In the genomic region with DNA sequence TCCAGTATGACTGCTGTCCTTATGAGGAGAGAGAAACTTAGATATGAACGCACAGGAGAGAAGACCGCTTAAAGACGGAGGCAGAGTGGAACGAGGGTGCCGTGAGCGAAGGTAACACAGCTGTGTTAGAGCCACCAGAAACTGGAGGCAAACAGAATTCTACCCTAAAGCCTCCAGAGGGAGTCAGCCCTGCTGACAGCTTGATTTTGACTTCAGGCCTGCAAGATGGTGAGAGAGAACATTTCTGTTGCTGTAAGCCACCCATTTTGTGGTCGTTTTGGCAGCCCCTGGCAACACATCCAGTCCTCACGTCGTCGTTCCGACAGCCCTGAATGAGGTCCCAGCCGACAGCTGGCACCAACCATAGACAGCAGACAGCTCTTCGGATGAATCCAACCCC, we compare ENCODE assay signal across 20 cellular contexts. TPM values are rescaled to one million over a fixed set of nuclear protein-coding genes. Genes with fewer than 3 reads are reported as not detected.
DNase-seq lines count a peak whose midpoint lies in the region; ATAC-seq and TF ChIP-seq lines count a peak whose summit lies in the region.
"Had no signal": no experiment of that assay in that cellular context is flagged by ENCODE, and none has a peak within 500 bp of the region (broad histone marks: within the 10 kb centered on the region; RNA-seq: fewer than 3 reads in every experiment).

No MANE protein-coding gene starts in this region.

- peaks cover 16% of the 10 kb centered on the region for H4K20me1 ChIP-seq in osteoblast (ENCODE audit: insufficient read depth, low read length)

- TF ChIP-seq CTCF in chondrocyte (IDR thresholded peaks at IDR 0.05), result peak; percentile 21
- no peak for TF ChIP-seq CTCF in osteoblast (IDR thresholded peaks at IDR 0.05; ENCODE audit: extremely low read depth, low read depth, low read length)

- H3K36me3 Mint-ChIP-seq in chondrocyte (ENCODE audit: low read depth), result no peaks in the 10 kb centered on the region
- H3K36me3 Mint-ChIP-seq in effector memory CD8-positive, alpha-beta T cell (ENCODE audit: insufficient read depth), result peaks cover 21% of the 10 kb centered on the region

- H3K27me3 Mint-ChIP-seq in chondrocyte (ENCODE audit: low read depth), result no peaks in the 10 kb centered on the region
- H3K27me3 Mint-ChIP-seq in effector memory CD8-positive, alpha-beta T cell, result no peaks in the 10 kb centered on the region
- H3K27me3 Mint-ChIP-seq: CD4-positive, alpha-beta T cell had no signal

- H3K4me3 Mint-ChIP-seq in chondrocyte (ENCODE audit: unreplicated experiment), result no peak overlapping the region
- H3K4me3 Mint-ChIP-seq in effector memory CD8-positive, alpha-beta T cell, result no peak overlapping the region

- no peak overlapping the region for H3K4me2 ChIP-seq in osteoblast (ENCODE audit: insufficient read depth, low read length)

- H3K4me1 ChIP-seq in osteoblast (ENCODE audit: insufficient read depth, low read length), result peaks cover 15% of the 10 kb centered on the region

- no peaks in the 10 kb centered on the region for H3K9me3 ChIP-seq in osteoblast (ENCODE audit: low read depth, low read length)
- H3K9me3 ChIP-seq: Caco-2 had no signal

- H2AFZ ChIP-seq in osteoblast (ENCODE audit: low read length), result no peak overlapping the region

- no peaks in the 10 kb centered on the region for H3K36me3 ChIP-seq in osteoblast (ENCODE audit: insufficient read depth, low read length)

- peak; percentile 47 for DNase-seq in DMS 273 (lab: John Stamatoyannopoulos, UW; ENCODE audit: unreplicated experiment)
- DNase-seq in DMS 273 treated with DMSO at 0.1 percent for 48 hours (lab: John Stamatoyannopoulos, UW), result no peak
- peak; percentile 51 for DNase-seq in NAMALWA (ENCODE audit: low spot score)
- no peak for DNase-seq in chondrocyte (ENCODE audit: low spot score)
- peak; percentile 61 for DNase-seq in osteoblast (ENCODE audit: insufficient read length, low spot score, missing footprints)
- DNase-seq in NCI-H2029 (lab: John Stamatoyannopoulos, UW), result no peak
- DNase-seq in effector memory CD8-positive, alpha-beta T cell, result no peak
- DNase-seq: Caco-2; CD4-positive, alpha-beta T cell; GF-D8; MV-4-11; NCI-H1417 treated with DMSO at 0.1 percent for 48 hours; NCI-H1930; NCI-H2171; NCI-H510A; NCI-H748 treated with DMSO at 0.1 percent for 48 hours; NK-92 treated with Interleukin-12 subunit alpha and Interleukin-12 subunit beta, amount 100 ng/mL, for 24 hours; PC-3 had no signal

- H3K4me1 Mint-ChIP-seq in chondrocyte (ENCODE audit: low read depth), result peaks cover 11% of the 10 kb centered on the region
- H3K4me1 Mint-ChIP-seq in effector memory CD8-positive, alpha-beta T cell (ENCODE audit: low read depth in 2 of 2), result peaks cover 10 to 11% of the 10 kb centered on the region in 2 donors

- no peak overlapping the region for H3K27ac ChIP-seq in osteoblast (ENCODE audit: low read depth, low read length)

- ATAC-seq in GM18498 (IDR thresholded peaks at IDR 0.05; ENCODE audit: unreplicated experiment), result no peak
- ATAC-seq in effector memory CD8-positive, alpha-beta T cell (replicated peaks), result no peak
- ATAC-seq: GM12878, PC-3 had no signal

- H3K4me3 ChIP-seq in osteoblast (ENCODE audit: insufficient read depth, low read length), result no peak overlapping the region
- H3K4me3 ChIP-seq: GM12878 had no signal

- H3K27me3 ChIP-seq in osteoblast (ENCODE audit: insufficient read depth, low read length), result peaks cover 4% of the 10 kb centered on the region

- H3K79me2 ChIP-seq in osteoblast (ENCODE audit: insufficient read depth, low read length), result peaks cover 3% of the 10 kb centered on the region

- H3K9me3 Mint-ChIP-seq in chondrocyte (ENCODE audit: low read depth), result no peaks in the 10 kb centered on the region
- no peaks in the 10 kb centered on the region for H3K9me3 Mint-ChIP-seq in effector memory CD8-positive, alpha-beta T cell
- H3K9me3 Mint-ChIP-seq: CD4-positive, alpha-beta T cell had no signal

- H3K27ac Mint-ChIP-seq in chondrocyte (ENCODE audit: unreplicated experiment), result no peak overlapping the region
- H3K27ac Mint-ChIP-seq in effector memory CD8-positive, alpha-beta T cell, result no peak overlapping the region
- H3K27ac Mint-ChIP-seq: CD4-positive, alpha-beta T cell had no signal

RNA-seq across cellular contexts. Expression of a gene that starts 2.8 kb away (rescaled TPM):
- total RNA-seq in chondrocyte, result 7.0 to 10.3 TPM (median 9.3 TPM) in 3 replicates
- 12.1 and 14.8 TPM in 2 replicates for total RNA-seq in osteoblast

RNA-seq across cellular contexts. Expression of a gene that starts 16.4 kb away (rescaled TPM):
- total RNA-seq in chondrocyte, result 20.3 to 26.6 TPM (median 20.4 TPM) in 3 replicates
- 13.3 and 14.5 TPM in 2 replicates for total RNA-seq in osteoblast

RNA-seq across cellular contexts. Expression of a gene that starts 17.1 kb away (rescaled TPM):
- total RNA-seq in chondrocyte (16.2 to 23.0 TPM (median 17.4 TPM) in 3 replicates), osteoblast (11.5 and 12.3 TPM in 2 replicates)

RNA-seq across cellular contexts. Expression of a gene that starts 17.8 kb away (rescaled TPM):
- total RNA-seq in chondrocyte, result 43.7 to 63.0 TPM (median 45.8 TPM) in 3 replicates
- 24.8 and 37.6 TPM in 2 replicates for total RNA-seq in osteoblast

RNA-seq across cellular contexts. Expression of a gene that starts 46.6 kb away (rescaled TPM):
- total RNA-seq in chondrocyte, result 8.8 to 12.6 TPM (median 10.3 TPM) in 3 replicates
- 3.2 and 3.3 TPM in 2 replicates for total RNA-seq in osteoblast

Comparison
In these comparisons a context has a peak if more than half of its experiments do, and no peak if none do; other contexts are left out.
1. DNase-seq: peak in DMS 273 (single experiment), NAMALWA (single experiment) and osteoblast (single experiment); none in DMS 273 treated with DMSO at 0.1 percent for 48 hours (single experiment), chondrocyte (single experiment), NCI-H2029 (single experiment) and effector memory CD8-positive, alpha-beta T cell (0 of 3).